ENCODE assay signal across 7 cellular contexts in genomic region chr17:29725408-29725807, GRCh38.
DNase-seq lines count a peak whose midpoint lies in the region; ATAC-seq and TF ChIP-seq lines count a peak whose summit lies in the region.
"Not testable (repeated sequence)": the region's sequence is repeated elsewhere in the genome, so short reads cannot be mapped to it uniquely, and the experiment has no call there.

No MANE protein-coding gene starts in this region.

- H3K27me3 ChIP-seq in BLaER1 = not testable (repeated sequence)

- H3K27ac ChIP-seq in BLaER1 = peak overlapping the region; percentile 75; the same call in 1 of the 2 replicates
- H3K27ac ChIP-seq in HEK293 (ENCODE audit: extremely low read depth, low read depth, low read length) = not testable (repeated sequence)

- peaks cover 25% of the 10 kb centered on the region for H3K9me3 ChIP-seq in BLaER1
- H3K9me3 ChIP-seq in HEK293 (ENCODE audit: control insufficient read depth, insufficient read depth, low read depth, low read length); T-helper 17 cell (ENCODE audit: control insufficient read depth, low read length, poor library complexity, severe bottlenecking): not testable (repeated sequence)

- TF ChIP-seq CTCF in HEK293 (tag by site-specific recombination; IDR thresholded peaks at IDR 0.05); neural crest cell (conservative IDR thresholded peaks at IDR 0.05): not testable (repeated sequence)

- not testable (repeated sequence) for H3K36me3 Mint-ChIP-seq in T-helper 17 cell (ENCODE audit: low read depth); neural crest cell (ENCODE audit: low read depth)
- peaks cover 9 to 19% of the 10 kb centered on the region in 2 donors for H3K36me3 Mint-ChIP-seq in activated T-cell treated with anti-CD3 and anti-CD28 coated beads, Interleukin-2, amount 50 U/mL, for 72 hours (ENCODE audit: insufficient read depth in 2 of 2)
- peaks cover 18% of the 10 kb centered on the region for H3K36me3 Mint-ChIP-seq in activated naive CD8-positive, alpha-beta T cell treated with anti-CD3 and anti-CD28 coated beads, Interleukin-2, amount 50 U/mL, for 24 hours (ENCODE audit: low read depth)
- peaks cover 0 to 13% (median 6%) of the 10 kb centered on the region in 3 donors for H3K36me3 Mint-ChIP-seq in immature natural killer cell

- H3K9me3 Mint-ChIP-seq in activated T-cell treated with anti-CD3 and anti-CD28 coated beads, Interleukin-2, amount 50 U/mL, for 72 hours = peaks cover 4 to 11% of the 10 kb centered on the region in 2 donors
- not testable (repeated sequence) for H3K9me3 Mint-ChIP-seq in activated naive CD8-positive, alpha-beta T cell treated with anti-CD3 and anti-CD28 coated beads, Interleukin-2, amount 50 U/mL, for 24 hours; immature natural killer cell; neural crest cell

- peaks cover 26% of the 10 kb centered on the region for H3K36me3 ChIP-seq in BLaER1
- H3K36me3 ChIP-seq in HEK293 (ENCODE audit: control insufficient read depth in 2 of 2, insufficient read depth in 1 of 2, low read length in 2 of 2) = not testable (repeated sequence)

- not testable (repeated sequence) for H4K20me1 ChIP-seq in BLaER1

- H3K9ac ChIP-seq in BLaER1 = not testable (repeated sequence)

- not testable (repeated sequence) for ATAC-seq in T-helper 17 cell; activated T-cell treated with anti-CD3 and anti-CD28 coated beads, Interleukin-2, amount 50 U/mL, for 72 hours (replicated peaks in 1 of 2); activated naive CD8-positive, alpha-beta T cell treated with anti-CD3 and anti-CD28 coated beads, Interleukin-2, amount 50 U/mL, for 24 hours

- H3K4me3 Mint-ChIP-seq in T-helper 17 cell (peak overlapping the region; percentile 21), immature natural killer cell (peak overlapping the region; percentile 5 to 78 (median 60))
- not testable (repeated sequence) for H3K4me3 Mint-ChIP-seq in activated T-cell treated with anti-CD3 and anti-CD28 coated beads, Interleukin-2, amount 50 U/mL, for 72 hours; activated naive CD8-positive, alpha-beta T cell treated with anti-CD3 and anti-CD28 coated beads, Interleukin-2, amount 50 U/mL, for 24 hours; neural crest cell

- not testable (repeated sequence) for DNase-seq in T-helper 17 cell; activated T-cell treated with anti-CD3 and anti-CD28 coated beads, Interleukin-2, amount 50 U/mL, for 72 hours; activated naive CD8-positive, alpha-beta T cell treated with anti-CD3 and anti-CD28 coated beads, Interleukin-2, amount 50 U/mL, for 24 hours; immature natural killer cell; neural crest cell (ENCODE audit: low read depth, low spot score)

- H3K4me2 ChIP-seq in BLaER1 = not testable (repeated sequence)

- POLR2A ChIA-PET in HEK293 (lab: Yijun Ruan, JAX) = not testable (repeated sequence)

- H3K4me1 Mint-ChIP-seq in T-helper 17 cell = peaks cover 58% of the 10 kb centered on the region
- H3K4me1 Mint-ChIP-seq in activated T-cell treated with anti-CD3 and anti-CD28 coated beads, Interleukin-2, amount 50 U/mL, for 72 hours (ENCODE audit: low read depth) = peaks cover 86% of the 10 kb centered on the region
- H3K4me1 Mint-ChIP-seq in activated naive CD8-positive, alpha-beta T cell treated with anti-CD3 and anti-CD28 coated beads, Interleukin-2, amount 50 U/mL, for 24 hours = peaks cover 87% of the 10 kb centered on the region
- peaks cover 87 to 92% of the 10 kb centered on the region in 2 donors for H3K4me1 Mint-ChIP-seq in immature natural killer cell
- H3K4me1 Mint-ChIP-seq in neural crest cell = peaks cover 55% of the 10 kb centered on the region

- H3K27ac Mint-ChIP-seq in T-helper 17 cell = peak overlapping the region; percentile 95
- peak overlapping the region; percentile 39 for H3K27ac Mint-ChIP-seq in activated T-cell treated with anti-CD3 and anti-CD28 coated beads, Interleukin-2, amount 50 U/mL, for 72 hours
- peak overlapping the region; percentile 80 for H3K27ac Mint-ChIP-seq in activated naive CD8-positive, alpha-beta T cell treated with anti-CD3 and anti-CD28 coated beads, Interleukin-2, amount 50 U/mL, for 24 hours
- H3K27ac Mint-ChIP-seq in immature natural killer cell = peak overlapping the region; percentile 81 to 94 (median 88)
- peak overlapping the region; percentile 38 for H3K27ac Mint-ChIP-seq in neural crest cell (ENCODE audit: unreplicated experiment)

- CTCF ChIA-PET in HEK293 (lab: Yijun Ruan, JAX) = not testable (repeated sequence)

- H3K4me1 ChIP-seq in BLaER1 = peaks cover 66% of the 10 kb centered on the region
- not testable (repeated sequence) for H3K4me1 ChIP-seq in HEK293 (ENCODE audit: control insufficient read depth, insufficient read depth, low read length)

- not testable (repeated sequence) for H3K27me3 Mint-ChIP-seq in T-helper 17 cell; activated T-cell treated with anti-CD3 and anti-CD28 coated beads, Interleukin-2, amount 50 U/mL, for 72 hours (ENCODE audit: low read depth); activated naive CD8-positive, alpha-beta T cell treated with anti-CD3 and anti-CD28 coated beads, Interleukin-2, amount 50 U/mL, for 24 hours; immature natural killer cell (ENCODE audit: low read depth in 3 of 3); neural crest cell (ENCODE audit: low read depth)

- H3K4me3 ChIP-seq in BLaER1; HEK293 (ENCODE audit: low read depth, low read length): not testable (repeated sequence)

TF ChIP-seq in HEK293, 187 proteins besides CTCF, POLR2A, EP300 and RAD21:
- TF ChIP-seq ZNF580 (tag by site-specific recombination; IDR thresholded peaks at IDR 0.05) = peak; percentile 77
- TF ChIP-seq ZNF146 (tag by site-specific recombination; IDR thresholded peaks at IDR 0.05) = peak; percentile 98
- TF ChIP-seq ZNF280D (tag by site-specific recombination; IDR thresholded peaks at IDR 0.05) = 0 out of 2 replicates have a peak, but pooled peaks have one; percentile 59

Comparison
In these comparisons a context has a peak if more than half of its experiments do, and no peak if none do; other contexts are left out.
1. H3K27ac Mint-ChIP-seq: peak in every context shown above with its lines; median percentile 95 in T-helper 17 cell; 88 in immature natural killer cell; 80 in activated naive CD8-positive, alpha-beta T cell treated with anti-CD3 and anti-CD28 coated beads, Interleukin-2, amount 50 U/mL, for 24 hours; 39 in activated T-cell treated with anti-CD3 and anti-CD28 coated beads, Interleukin-2, amount 50 U/mL, for 72 hours; 38 in neural crest cell.